ENCODE assay signal across 8 cellular contexts in genomic region chr9:35690447-35691324, GRCh38. TPM values are rescaled to one million over a fixed set of nuclear protein-coding genes. Genes with fewer than 3 reads are reported as not detected.
DNase-seq lines count a peak whose midpoint lies in the region; ATAC-seq and TF ChIP-seq lines count a peak whose summit lies in the region.

No MANE protein-coding gene starts in this region.

- H3K36me3 Mint-ChIP-seq in WTC11: peaks cover 9% of the 10 kb centered on the region
- H3K36me3 Mint-ChIP-seq in dendritic cell treated with granulocyte-macrophage colony-stimulating factor and Interleukin-4, amounts not matched to agents 40 ng/mL and 50 ng/mL, for 4 days (ENCODE audit: low read depth): peaks cover 7% of the 10 kb centered on the region

- intact Hi-C loops in dendritic cell treated with granulocyte-macrophage colony-stimulating factor and Interleukin-4, amounts not matched to agents 40 ng/mL and 50 ng/mL, for 4 days (cut with micrococcal nuclease): loop anchor here (5.0 kb wide), 1 partner anchor 43 kb away; no protein-coding TSS in a partner anchor

- no peaks in the 10 kb centered on the region for H3K9me3 Mint-ChIP-seq in WTC11
- H3K9me3 Mint-ChIP-seq in dendritic cell treated with granulocyte-macrophage colony-stimulating factor and Interleukin-4, amounts not matched to agents 40 ng/mL and 50 ng/mL, for 4 days: no peaks in the 10 kb centered on the region

- peaks cover 23% of the 10 kb centered on the region for H3K4me1 Mint-ChIP-seq in WTC11
- peaks cover 37% of the 10 kb centered on the region for H3K4me1 Mint-ChIP-seq in dendritic cell treated with granulocyte-macrophage colony-stimulating factor and Interleukin-4, amounts not matched to agents 40 ng/mL and 50 ng/mL, for 4 days (ENCODE audit: low read depth)

- peak; percentile 81 for DNase-seq in Daoy (ENCODE audit: low read depth)
- no peak for DNase-seq in LNCaP clone FGC (ENCODE audit: low read depth)
- DNase-seq in WTC11 (ENCODE audit: low spot score): peak; percentile 64
- peak; percentile 66 for DNase-seq in stimulated activated CD4-positive, alpha-beta T cell treated with anti-CD3 and anti-CD28 coated beads, Interleukin-15, amount 100 ng/mL, for 24 hours
- DNase-seq in NCI-H187 (lab: John Stamatoyannopoulos, UW): no peak

- POLR2A ChIA-PET in WTC11 (lab: Charles Lee): interaction anchor here (0.9 to 5.2 kb wide), 15 partner anchors 8 to 587 kb away, joined by 3 to 38 read pairs (median 5); partner anchors contain the start of genes ARHGEF39, CCDC107, CREB3 and RMRP

- no peaks in the 10 kb centered on the region for H3K27me3 ChIP-seq in layer of hippocampus (ENCODE audit: control insufficient read depth, insufficient read depth, low read length)

- H3K27ac ChIP-seq in layer of hippocampus (ENCODE audit: low read depth, low read length): peak overlapping the region; percentile 86

- H3K27me3 Mint-ChIP-seq in WTC11 (ENCODE audit: low read depth): no peaks in the 10 kb centered on the region
- H3K27me3 Mint-ChIP-seq in dendritic cell treated with granulocyte-macrophage colony-stimulating factor and Interleukin-4, amounts not matched to agents 40 ng/mL and 50 ng/mL, for 4 days: peaks cover 18% of the 10 kb centered on the region

- CTCF ChIA-PET in WTC11 (lab: Charles Lee): interaction anchor here (0.7 to 6.8 kb wide), 17 partner anchors 15 to 100 kb away, joined by 3 to 49 read pairs (median 11); partner anchors contain the start of genes ARHGEF39, CCDC107, CREB3 and RGP1

- peak; percentile 40 for ATAC-seq in WTC11
- no peak for ATAC-seq in HG02623 (IDR thresholded peaks at IDR 0.05; ENCODE audit: unreplicated experiment)

- H3K4me3 ChIP-seq in LNCaP clone FGC (ENCODE audit: low read depth, low read length): peak overlapping the region; percentile 58

- no peak overlapping the region for H3K27ac Mint-ChIP-seq in WTC11
- peak overlapping the region; percentile 83 for H3K27ac Mint-ChIP-seq in dendritic cell treated with granulocyte-macrophage colony-stimulating factor and Interleukin-4, amounts not matched to agents 40 ng/mL and 50 ng/mL, for 4 days

- TF ChIP-seq CTCF in LNCaP clone FGC (IDR thresholded peaks at IDR 0.05; ENCODE audit: control insufficient read depth, extremely low read depth, insufficient read depth) (no peak), WTC11 (IDR thresholded peaks at IDR 0.05) (no peak)

- H3K4me3 Mint-ChIP-seq in WTC11: peak overlapping the region; percentile 91
- peak overlapping the region; percentile 86 for H3K4me3 Mint-ChIP-seq in dendritic cell treated with granulocyte-macrophage colony-stimulating factor and Interleukin-4, amounts not matched to agents 40 ng/mL and 50 ng/mL, for 4 days

TF ChIP-seq in WTC11, 78 proteins besides CTCF, POLR2A, EP300 and RAD21:
- TF ChIP-seq SP1 (CRISPR knock-in tag; conservative IDR thresholded peaks at IDR 0.05) (0 out of 2 replicates have a peak, but pooled peaks have one; percentile 11), SMAD3 (CRISPR knock-in tag; IDR thresholded peaks at IDR 0.05; ENCODE audit: borderline replicate concordance) (no peak), ETV6 (CRISPR knock-in tag; IDR thresholded peaks at IDR 0.05) (0 out of 2 replicates have a peak, but pooled peaks have one; percentile 11)

RNA-seq across cellular contexts. Expression of gene TPM2, which starts 1.0 kb away (rescaled TPM):
- total RNA-seq in Daoy (2014; rRNA removed; shearing (Covaris generic)): 793 and 977 TPM in 2 replicates
- total RNA-seq in WTC11 (2021): 138 to 146 TPM (median 139 TPM) in 3 replicates

RNA-seq across cellular contexts. Expression of gene CA9, which starts 17.0 kb away (rescaled TPM):
- total RNA-seq in Daoy (2014; rRNA removed; shearing (Covaris generic)): 0.42 TPM in 1 of 2 replicates, not detected in the other
- total RNA-seq in WTC11 (2021): 1.0 to 2.1 TPM (median 1.4 TPM) in 3 replicates

RNA-seq across cellular contexts. Expression of gene ARHGEF39, which starts 25.7 kb away (rescaled TPM):
- total RNA-seq in Daoy (2014; rRNA removed; shearing (Covaris generic)): 2.9 and 4.2 TPM in 2 replicates
- 23.8 to 26.6 TPM (median 26.5 TPM) in 3 replicates for total RNA-seq in WTC11 (2021)

RNA-seq across cellular contexts. Expression of gene CCDC107, which starts 32.6 kb away (rescaled TPM):
- 8.6 and 9.5 TPM in 2 replicates for total RNA-seq in Daoy (2014; rRNA removed; shearing (Covaris generic))
- total RNA-seq in WTC11 (2021): 10.8 to 14.7 TPM (median 14.1 TPM) in 3 replicates

RNA-seq across cellular contexts. Expression of gene RMRP, which starts 32.9 kb away (rescaled TPM):
- total RNA-seq in Daoy (2014; rRNA removed; shearing (Covaris generic)): 3,813 and 4,416 TPM in 2 replicates
- total RNA-seq in WTC11 (2021): 23,577 to 25,958 TPM (median 25,042 TPM) in 3 replicates

Comparison
In these comparisons a context has a peak if more than half of its experiments do, and no peak if none do; other contexts are left out.
1. DNase-seq: peak in Daoy (single experiment), WTC11 (single experiment) and stimulated activated CD4-positive, alpha-beta T cell treated with anti-CD3 and anti-CD28 coated beads, Interleukin-15, amount 100 ng/mL, for 24 hours (single experiment); none in LNCaP clone FGC (single experiment) and NCI-H187 (0 of 2).